Comparison of ENCODE assay signal across 27 cellular contexts in the genomic region with DNA sequence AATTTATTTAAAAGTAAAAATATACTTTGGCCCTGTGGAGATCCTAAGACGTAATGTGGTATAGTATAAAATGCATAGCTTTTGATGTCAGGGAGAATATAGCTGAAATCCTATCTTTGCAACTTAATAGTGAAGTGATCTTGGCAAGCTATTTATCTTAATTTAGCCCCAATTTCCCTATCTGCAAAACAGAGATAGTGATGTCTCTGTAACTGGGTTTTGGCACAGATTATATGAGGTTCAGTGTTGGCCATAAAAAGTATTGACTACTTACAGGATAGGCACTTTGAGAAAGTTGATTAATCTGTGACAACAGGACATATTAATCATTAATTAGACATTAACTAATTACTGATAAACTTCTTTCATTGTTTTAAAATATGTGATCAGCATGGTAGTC.
A peak's percentile ranks its signal among the peaks of the same experiment; 100 is the strongest.
DNase-seq lines count a peak whose midpoint lies in the region; ATAC-seq and TF ChIP-seq lines count a peak whose summit lies in the region.
"Had no signal": no experiment of that assay in that cellular context is flagged by ENCODE, and none has a peak within 500 bp of the region (broad histone marks: within the 10 kb centered on the region; RNA-seq: fewer than 3 reads in every experiment).

No MANE protein-coding gene starts in this region.

- H3K9ac ChIP-seq in SK-N-SH = no peak overlapping the region
- H3K9ac ChIP-seq: BLaER1; BLaER1 treated with 17β-estradiol and CSF1 and Interleukin-3, amounts not matched to agents 10 nM and 100 nM had no signal

- no peak overlapping the region for H2AFZ ChIP-seq in SK-N-SH (ENCODE audit: low read depth)

- TF ChIP-seq RAD21 in SK-N-SH (IDR thresholded peaks at IDR 0.05; ENCODE audit: low read length) = no peak

- H3K27ac ChIP-seq in SK-N-SH (ENCODE audit: low read depth in 2 of 2, low read length in 1 of 2) = peak overlapping the region in 1 of 2 experiments; percentile 99; a peak in 2 of 4 replicates
- H3K27ac ChIP-seq: 22Rv1; A549; BLaER1; BLaER1 treated with 17β-estradiol and CSF1 and Interleukin-3, amounts not matched to agents 10 nM and 100 nM; C4-2B had no signal

- WGBS in SK-N-SH (ENCODE audit: low lambda C conversion rate) = 86% methylated on average over 1 of the region's 1 CpG

- H3K9me3 ChIP-seq in SK-N-SH = no peaks in the 10 kb centered on the region
- H3K9me3 ChIP-seq: A549; BE2C; BLaER1; BLaER1 treated with 17β-estradiol and CSF1 and Interleukin-3, amounts not matched to agents 10 nM and 100 nM; Caco-2 had no signal

- no peak overlapping the region; a peak in 1 of 4 replicates for H3K4me3 ChIP-seq in SK-N-SH (ENCODE audit: low read depth in 2 of 2, low read length in 1 of 2)
- H3K4me3 ChIP-seq: A549; BLaER1; BLaER1 treated with 17β-estradiol and CSF1 and Interleukin-3, amounts not matched to agents 10 nM and 100 nM had no signal

- no peaks in the 10 kb centered on the region for H3K9me2 ChIP-seq in SK-N-SH

- no peak for TF ChIP-seq CTCF in SK-N-SH (IDR thresholded peaks at IDR 0.05)

- no peaks in the 10 kb centered on the region for H3K27me3 ChIP-seq in SK-N-SH (ENCODE audit: insufficient read depth)
- H3K27me3 ChIP-seq: BE2C; BLaER1; BLaER1 treated with 17β-estradiol and CSF1 and Interleukin-3, amounts not matched to agents 10 nM and 100 nM had no signal

- no peaks in the 10 kb centered on the region for H3K79me2 ChIP-seq in SK-N-SH (ENCODE audit: insufficient read depth)

- TF ChIP-seq EP300 in SK-N-SH (IDR thresholded peaks at IDR 0.05; ENCODE audit: borderline replicate concordance in 1 of 2, low read depth in 1 of 2, low read length in 1 of 2) = peak in 1 of 2 experiments; percentile 86; a peak in 2 of 4 replicates

- no peaks in the 10 kb centered on the region for H3F3A ChIP-seq in SK-N-SH (replicated peaks; ENCODE audit: insufficient read depth)

- H3K36me3 ChIP-seq in SK-N-SH (replicated peaks in 1 of 2; ENCODE audit: control insufficient read depth in 1 of 2, insufficient read depth in 2 of 2, low read length in 1 of 2) = no peaks in the 10 kb centered on the region
- H3K36me3 ChIP-seq: BE2C; BLaER1; BLaER1 treated with 17β-estradiol and CSF1 and Interleukin-3, amounts not matched to agents 10 nM and 100 nM had no signal

- H4K20me1 ChIP-seq in SK-N-SH (ENCODE audit: insufficient read depth) = no peaks in the 10 kb centered on the region
- H4K20me1 ChIP-seq: BLaER1; BLaER1 treated with 17β-estradiol and CSF1 and Interleukin-3, amounts not matched to agents 10 nM and 100 nM had no signal

- CTCF ChIA-PET in SK-N-SH (lab: Yijun Ruan, JAX) = interaction anchor here (0.6 to 1.9 kb wide), 6 partner anchors 87 to 1315 kb away, joined by 3 to 5 read pairs (median 4); partner anchors contain the start of genes ITGA1 and PELO

- POLR2A ChIA-PET in SK-N-SH (lab: Yijun Ruan, JAX) = interaction anchor here (1.2 kb wide), 1 partner anchor 90 kb away, joined by 3 read pairs; the partner anchor contains the start of gene ISL1

- H3K4me1 ChIP-seq in SK-N-SH (ENCODE audit: control insufficient read depth in 1 of 2, insufficient read depth in 2 of 2, low read depth in 1 of 2, low read length in 1 of 2) = peaks cover 0 to 33% of the 10 kb centered on the region in 2 experiments; a peak in 2 of 4 replicates
- H3K4me1 ChIP-seq: A549; BLaER1; BLaER1 treated with 17β-estradiol and CSF1 and Interleukin-3, amounts not matched to agents 10 nM and 100 nM; Caco-2 had no signal

- H3K4me2 ChIP-seq in SK-N-SH = no peak overlapping the region
- H3K4me2 ChIP-seq: A549; BLaER1; BLaER1 treated with 17β-estradiol and CSF1 and Interleukin-3, amounts not matched to agents 10 nM and 100 nM had no signal

- ATAC-seq in SK-N-SH treated with all-trans-retinoic acid at 6 μM for 48 hours = no peak
- ATAC-seq: A549; CD8-positive, alpha-beta T cell had no signal

- no peak for DNase-seq in SK-N-SH
- DNase-seq: 8988T; ACHN; AML-193; BE2C; C1 segment of cervical spinal cord; Caco-2; Calu3; CD4-positive, alpha-beta memory T cell; CD4-positive, alpha-beta T cell; CD4-positive, CD25-positive, alpha-beta regulatory T cell; CD8-positive, alpha-beta memory T cell; CD8-positive, alpha-beta T cell; COR-L47; DMS 273 treated with DMSO at 0.1 percent for 48 hours; DMS153; DMS53; DMS79; DMS79 treated with DMSO at 0.1 percent for 48 hours; DND-41; EL had no signal

TF ChIP-seq in SK-N-SH, 30 proteins besides CTCF, POLR2A, EP300 and RAD21 (continues in another document):
- TF ChIP-seq REST (IDR thresholded peaks at IDR 0.05; ENCODE audit: low read depth, low read length) (no peak), RXRA (IDR thresholded peaks at IDR 0.05; ENCODE audit: borderline replicate concordance, low read depth) (no peak), NRF1 (IDR thresholded peaks at IDR 0.05; ENCODE audit: low read depth, low read length) (no peak), FOSL2 (IDR thresholded peaks at IDR 0.05; ENCODE audit: borderline replicate concordance, low read depth) (no peak), GATA2 (CRISPR knock-in tag; IDR thresholded peaks at IDR 0.05) (peak; percentile 65), USF1 (IDR thresholded peaks at IDR 0.05; ENCODE audit: borderline replicate concordance, low read depth) (no peak)

TF ChIP-seq in SK-N-SH treated with all-trans-retinoic acid at 6 μM for 48 hours, 23 proteins besides CTCF, POLR2A, EP300 and RAD21:
- TF ChIP-seq, protein P1, sequence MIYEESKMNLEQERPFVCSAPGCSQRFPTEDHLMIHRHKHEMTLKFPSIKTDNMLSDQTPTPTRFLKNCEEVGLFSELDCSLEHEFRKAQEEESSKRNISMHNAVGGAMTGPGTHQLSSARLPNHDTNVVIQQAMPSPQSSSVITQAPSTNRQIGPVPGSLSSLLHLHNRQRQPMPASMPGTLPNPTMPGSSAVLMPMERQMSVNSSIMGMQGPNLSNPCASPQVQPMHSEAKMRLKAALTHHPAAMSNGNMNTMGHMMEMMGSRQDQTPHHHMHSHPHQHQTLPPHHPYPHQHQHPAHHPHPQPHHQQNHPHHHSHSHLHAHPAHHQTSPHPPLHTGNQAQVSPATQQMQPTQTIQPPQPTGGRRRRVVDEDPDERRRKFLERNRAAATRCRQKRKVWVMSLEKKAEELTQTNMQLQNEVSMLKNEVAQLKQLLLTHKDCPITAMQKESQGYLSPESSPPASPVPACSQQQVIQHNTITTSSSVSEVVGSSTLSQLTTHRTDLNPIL (CRISPR knock-in tag; IDR thresholded peaks at IDR 0.05; ENCODE audit: low read depth) = no peak
- TF ChIP-seq BACH2 (CRISPR knock-in tag; IDR thresholded peaks at IDR 0.05; ENCODE audit: borderline replicate concordance) = no peak
- no peak for TF ChIP-seq OSR1 (CRISPR knock-in tag; IDR thresholded peaks at IDR 0.05)
- TF ChIP-seq ZNF8 (CRISPR knock-in tag; IDR thresholded peaks at IDR 0.05) = no peak
- no peak for TF ChIP-seq RARB (CRISPR knock-in tag; IDR thresholded peaks at IDR 0.05)
- no peak for TF ChIP-seq ESRRG (CRISPR knock-in tag; IDR thresholded peaks at IDR 0.05)
- no peak for TF ChIP-seq TCF4 (CRISPR knock-in tag; IDR thresholded peaks at IDR 0.05; ENCODE audit: borderline replicate concordance)
- no peak for TF ChIP-seq ZFP30 (CRISPR knock-in tag; IDR thresholded peaks at IDR 0.05)
- TF ChIP-seq SNAI2 (CRISPR knock-in tag; IDR thresholded peaks at IDR 0.05) = no peak
- no peak; the same call in 1 of the 2 replicates for TF ChIP-seq ISL1 (CRISPR knock-in tag; IDR thresholded peaks at IDR 0.05)
- TF ChIP-seq ZNF70 (CRISPR knock-in tag; IDR thresholded peaks at IDR 0.05) = no peak
- TF ChIP-seq TOX (CRISPR knock-in tag; IDR thresholded peaks at IDR 0.05; ENCODE audit: borderline replicate concordance) = no peak
- no peak for TF ChIP-seq ZNF565 (CRISPR knock-in tag; conservative IDR thresholded peaks at IDR 0.05; ENCODE audit: low read depth)
- TF ChIP-seq TSHZ2 (CRISPR knock-in tag; IDR thresholded peaks at IDR 0.05) = no peak
- no peak for TF ChIP-seq POU6F1 (CRISPR knock-in tag; IDR thresholded peaks at IDR 0.05; ENCODE audit: borderline replicate concordance, low read depth)
- TF ChIP-seq ZC3H10 (CRISPR knock-in tag; IDR thresholded peaks at IDR 0.05) = no peak
